In the genomic region with DNA sequence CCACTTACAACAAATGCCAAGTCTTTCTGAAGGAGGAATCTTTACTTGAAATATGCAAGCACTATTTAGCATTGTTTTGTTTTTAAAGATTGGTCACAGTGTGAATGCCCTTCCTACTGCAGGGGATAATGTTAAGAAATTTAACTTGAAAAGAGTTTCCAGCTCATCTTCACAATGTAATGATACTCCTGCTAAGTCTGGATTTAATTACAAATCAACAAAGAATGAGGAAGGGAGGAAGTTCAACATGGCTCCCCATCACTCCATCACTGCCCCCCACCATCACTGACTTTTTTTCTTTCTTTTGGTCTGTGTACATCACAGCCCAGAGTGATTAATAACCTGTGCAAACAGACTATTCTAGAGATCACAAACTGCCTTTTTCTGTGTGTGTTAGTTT, we compare ENCODE assay signal across 36 cellular contexts. TPM values are rescaled to one million over a fixed set of nuclear protein-coding genes. Genes with fewer than 3 reads are reported as not detected.
A peak's percentile ranks its signal among the peaks of the same experiment; 100 is the strongest.
DNase-seq lines count a peak whose midpoint lies in the region; ATAC-seq, FAIRE-seq and TF ChIP-seq lines count a peak whose summit lies in the region.
"Had no signal": no experiment of that assay in that cellular context is flagged by ENCODE, and none has a peak within 500 bp of the region (broad histone marks: within the 10 kb centered on the region; RNA-seq: fewer than 3 reads in every experiment).

No MANE protein-coding gene starts in this region.

- DNase-seq in AG20443 (ENCODE audit: low spot score) (peak; percentile 22), H1 (ENCODE audit: low read depth in 1 of 2, low spot score in 2 of 2) (no peak), mesenchymal stem cell (no peak), left lung (no peak), NCI-H82 (lab: John Stamatoyannopoulos, UW) (no peak), GDM1 (lab: John Stamatoyannopoulos, UW) (no peak), left ventricle myocardium inferior (no peak)
- DNase-seq: activated CD4-positive, alpha-beta memory T cell treated with anti-CD3 and anti-CD28 coated beads for 36 hours; activated CD4-positive, CD25-positive, alpha-beta regulatory T cell treated with anti-CD3 and anti-CD28 coated beads, Interleukin-2, amount 50 U/mL, for 72 hours; activated CD8-positive, alpha-beta memory T cell treated with anti-CD3 and anti-CD28 coated beads, Interleukin-2, amount 50 U/mL, for 4 hours; activated naive CD4-positive, alpha-beta T cell treated with anti-CD3 and anti-CD28 coated beads, Interleukin-2, amount 50 U/mL, for 16 hours; BE2C; CD8-positive, alpha-beta memory T cell; colonic mucosa; DMS153; effector memory CD4-positive, alpha-beta T cell; naive thymus-derived CD4-positive, alpha-beta T cell; NCI-H1105 treated with DMSO at 0.1 percent for 48 hours; NCI-H2029 treated with DMSO at 0.1 percent for 48 hours; NCI-H226; NCI-H69; RPMI8226; SK-N-SH; small intestine; stimulated activated CD4-positive, alpha-beta T cell treated with anti-CD3 and anti-CD28 coated beads, Interleukin-1b, Interleukin-23, amount 100 ng/mL, for 48 hours had no signal

- CTCF ChIA-PET in H1 (lab: Charles Lee; ENCODE audit: partially characterized antibody), result interaction anchor here (1.5 kb wide), 2 partner anchors 57 to 79 kb away, joined by 5 to 6 read pairs; no protein-coding TSS in a partner anchor

- H2AK5ac ChIP-seq in H1 (ENCODE audit: low read depth, low read length) (no peak overlapping the region), mesenchymal stem cell (ENCODE audit: low read length, severe bottlenecking) (no peak overlapping the region)

- no peak overlapping the region for H3K4me2 ChIP-seq in H1 (ENCODE audit: insufficient read depth in 1 of 2, low read depth in 2 of 2, low read length in 2 of 2)
- no peak overlapping the region for H3K4me2 ChIP-seq in mesenchymal stem cell (ENCODE audit: low read length, poor library complexity, severe bottlenecking)
- H3K4me2 ChIP-seq: SK-N-SH had no signal

- no peak for TF ChIP-seq CTCF in H1 (IDR thresholded peaks at IDR 0.05; ENCODE audit: control extremely low read depth in 1 of 3, insufficient read depth in 1 of 3, low read depth in 1 of 3, low read length in 3 of 3)
- TF ChIP-seq CTCF in left lung (IDR thresholded peaks at IDR 0.05), result no peak
- TF ChIP-seq CTCF in left ventricle myocardium inferior (IDR thresholded peaks at IDR 0.05; ENCODE audit: borderline replicate concordance), result no peak

- H2BK20ac ChIP-seq in H1 (ENCODE audit: low read length), result no peak overlapping the region

- H3K27me3 ChIP-seq in HUES48 (ENCODE audit: control insufficient read depth, insufficient read depth, low read length), result no peaks in the 10 kb centered on the region
- H3K27me3 ChIP-seq in H1 (replicated peaks in 1 of 4; ENCODE audit: control insufficient read depth in 3 of 4, extremely low read depth in 1 of 4, insufficient read depth in 3 of 4, low read length in 3 of 4), result no peaks in the 10 kb centered on the region
- no peaks in the 10 kb centered on the region for H3K27me3 ChIP-seq in mesenchymal stem cell (ENCODE audit: control insufficient read depth in 1 of 2, insufficient read depth in 1 of 2, low read length in 2 of 2)
- H3K27me3 ChIP-seq in left lung, result no peaks in the 10 kb centered on the region
- H3K27me3 ChIP-seq in left ventricle myocardium inferior (ENCODE audit: low read depth), result no peaks in the 10 kb centered on the region
- H3K27me3 ChIP-seq: BE2C, colonic mucosa, tibial nerve had no signal

- H3K79me1 ChIP-seq in H1 (ENCODE audit: low read depth, low read length) (no peaks in the 10 kb centered on the region), mesenchymal stem cell (replicated peaks; ENCODE audit: low read length, poor library complexity, severe bottlenecking) (no peaks in the 10 kb centered on the region)

- H2BK120ac ChIP-seq in H1 (replicated peaks; ENCODE audit: low read depth, low read length) (no peak overlapping the region), mesenchymal stem cell (ENCODE audit: low read depth, low read length) (no peak overlapping the region)

- H3K9me3 ChIP-seq in HUES48 (ENCODE audit: control insufficient read depth, insufficient read depth, low read length), result no peaks in the 10 kb centered on the region
- no peaks in the 10 kb centered on the region for H3K9me3 ChIP-seq in H1 (ENCODE audit: insufficient read depth in 2 of 2, low read depth in 1 of 2, low read length in 1 of 2)
- no peaks in the 10 kb centered on the region for H3K9me3 ChIP-seq in mesenchymal stem cell (ENCODE audit: control insufficient read depth, low read length)
- H3K9me3 ChIP-seq in left lung, result no peaks in the 10 kb centered on the region
- no peaks in the 10 kb centered on the region for H3K9me3 ChIP-seq in left ventricle myocardium inferior (replicated peaks)
- H3K9me3 ChIP-seq: BE2C, colonic mucosa, SK-N-SH, tibial nerve had no signal

- no peak overlapping the region for H4K5ac ChIP-seq in H1 (ENCODE audit: insufficient read length, low read depth, low read length)

- H4K8ac ChIP-seq in H1 (ENCODE audit: extremely low read depth, insufficient read depth, low read length) (no peak overlapping the region), mesenchymal stem cell (ENCODE audit: low read length) (no peak overlapping the region)

- H3K4me3 ChIP-seq in HUES48 (ENCODE audit: low read depth, low read length) (no peak overlapping the region; the same call in 1 of the 2 replicates), H1 (ENCODE audit: extremely low read depth in 1 of 4, insufficient read depth in 2 of 4, low read depth in 3 of 4, low read length in 4 of 4) (no peak overlapping the region), mesenchymal stem cell (ENCODE audit: insufficient read depth in 1 of 2, low read depth in 1 of 2, low read length in 2 of 2) (no peak overlapping the region), left lung (no peak overlapping the region), left ventricle myocardium inferior (no peak overlapping the region)
- H3K4me3 ChIP-seq: colonic mucosa, K562, tibial nerve had no signal

- H3K9ac ChIP-seq in HUES48 (ENCODE audit: low read depth, low read length) (no peak overlapping the region), H1 (replicated peaks in 1 of 4; ENCODE audit: extremely low read depth in 1 of 4, low read depth in 3 of 4, low read length in 3 of 4) (no peak overlapping the region), mesenchymal stem cell (ENCODE audit: low read length) (peak overlapping the region; percentile 31)
- H3K9ac ChIP-seq: SK-N-SH had no signal

- no peak overlapping the region for H3K23ac ChIP-seq in H1 (ENCODE audit: insufficient read length)
- no peak overlapping the region for H3K23ac ChIP-seq in mesenchymal stem cell (ENCODE audit: low read length in 2 of 2)

- H2AFZ ChIP-seq in H1 (ENCODE audit: low read length) (no peak overlapping the region), mesenchymal stem cell (ENCODE audit: low read depth, low read length) (no peak overlapping the region)

- no peak overlapping the region for H3K56ac ChIP-seq in H1 (replicated peaks; ENCODE audit: insufficient read length, low read depth, low read length)

- H2BK15ac ChIP-seq in H1 (ENCODE audit: low read length) (no peak overlapping the region), mesenchymal stem cell (ENCODE audit: low read depth, poor library complexity, severe bottlenecking) (no peak overlapping the region)

- no peak for FAIRE-seq in H1 (lab: Jason Lieb, UNC)
- FAIRE-seq: A204.1, bronchial epithelial cell, frontal cortex, G401.6, GM18507, K562, small intestine, TTC549 had no signal

- no peaks in the 10 kb centered on the region for H4K20me1 ChIP-seq in H1 (replicated peaks in 1 of 2; ENCODE audit: control insufficient read depth in 1 of 2, insufficient read depth in 2 of 2, low read length in 2 of 2)

- POLR2A ChIA-PET in H1 (lab: Charles Lee; ENCODE audit: partially characterized antibody), result interaction anchor here (0.5 kb wide), 1 partner anchor 179 kb away, joined by 3 read pairs; no protein-coding TSS in a partner anchor

- peaks cover 36% of the 10 kb centered on the region for H3K4me1 ChIP-seq in HUES48 (ENCODE audit: control insufficient read depth, insufficient read depth, low read length)
- H3K4me1 ChIP-seq in H1 (replicated peaks in 1 of 4; ENCODE audit: control insufficient read depth in 3 of 4, insufficient read depth in 4 of 4, low read length in 3 of 4), result peaks cover 0 to 5% (median 3%) of the 10 kb centered on the region in 4 experiments; a peak in 3 of 7 replicates
- peaks cover 2% of the 10 kb centered on the region for H3K4me1 ChIP-seq in mesenchymal stem cell (ENCODE audit: control insufficient read depth, insufficient read depth, low read depth, low read length)
- no peaks in the 10 kb centered on the region for H3K4me1 ChIP-seq in left lung
- no peaks in the 10 kb centered on the region for H3K4me1 ChIP-seq in left ventricle myocardium inferior
- H3K4me1 ChIP-seq: BE2C, tibial nerve had no signal

- H4K91ac ChIP-seq in H1 (replicated peaks; ENCODE audit: insufficient read length, low read length) (no peak overlapping the region), mesenchymal stem cell (ENCODE audit: low read length) (no peak overlapping the region)

- no peak for TF ChIP-seq POLR2A in H1 (IDR thresholded peaks at IDR 0.05; ENCODE audit: control extremely low read depth in 1 of 2, low read depth in 2 of 2, low read length in 2 of 2)

- no peak for TF ChIP-seq RAD21 in H1 (IDR thresholded peaks at IDR 0.05 in 1 of 2, conservative IDR thresholded peaks at IDR 0.05 in 1 of 2; ENCODE audit: low read depth in 2 of 2, low read length in 2 of 2)

- H3K27ac ChIP-seq in HUES48 (ENCODE audit: low read depth, low read length) (peak overlapping the region; percentile 80), H1 (ENCODE audit: low read depth, low read length) (no peak overlapping the region), mesenchymal stem cell (ENCODE audit: low read length, poor library complexity, severe bottlenecking) (no peak overlapping the region), left lung (no peak overlapping the region), left ventricle myocardium inferior (replicated peaks) (no peak overlapping the region)
- H3K27ac ChIP-seq: colonic mucosa, tibial nerve had no signal

- no peak for ATAC-seq in left lung
- ATAC-seq: activated T-helper 17 cell treated with anti-CD3 and anti-CD28 coated beads, Interleukin-2, amount 50 U/mL, for 72 hours; K562; left lobe of liver; naive thymus-derived CD4-positive, alpha-beta T cell had no signal

- H3K23me2 ChIP-seq in H1 (ENCODE audit: low read depth, low read length), result no peaks in the 10 kb centered on the region

- H3K36me3 ChIP-seq in HUES48 (ENCODE audit: control insufficient read depth, insufficient read depth, low read length) (no peaks in the 10 kb centered on the region), H1 (ENCODE audit: control insufficient read depth in 2 of 4, insufficient read depth in 4 of 4, low read length in 3 of 4) (no peaks in the 10 kb centered on the region), mesenchymal stem cell (ENCODE audit: control insufficient read depth in 1 of 2, insufficient read depth in 2 of 2, low read depth in 1 of 2, low read length in 2 of 2) (peaks cover 0 to 27% of the 10 kb centered on the region in 2 experiments), left lung (no peaks in the 10 kb centered on the region), left ventricle myocardium inferior (no peaks in the 10 kb centered on the region)
- H3K36me3 ChIP-seq: BE2C, colonic mucosa, tibial nerve had no signal

- intact Hi-C loops in left lung (cut with DNase I), result no loop called here
- intact Hi-C loops in left ventricle myocardium inferior (cut with micrococcal nuclease), result no loop called here

- H2BK5ac ChIP-seq in H1 (ENCODE audit: low read depth, low read length) (no peak overlapping the region), mesenchymal stem cell (ENCODE audit: low read depth, low read length, poor library complexity, severe bottlenecking) (no peak overlapping the region)

- no peak overlapping the region for H3K4ac ChIP-seq in H1 (replicated peaks; ENCODE audit: insufficient read length, low read depth, low read length)
- no peak overlapping the region for H3K4ac ChIP-seq in mesenchymal stem cell (ENCODE audit: low read depth in 1 of 2, low read length in 2 of 2)

- no peak for TF ChIP-seq EP300 in H1 (IDR thresholded peaks at IDR 0.05; ENCODE audit: borderline replicate concordance in 1 of 2, low read depth in 2 of 2, low read length in 2 of 2)

- H3K18ac ChIP-seq in H1 (ENCODE audit: extremely low read depth, low read length) (no peak overlapping the region), mesenchymal stem cell (ENCODE audit: low read depth in 1 of 2, low read length in 2 of 2) (no peak overlapping the region)

- H2BK12ac ChIP-seq in H1 (ENCODE audit: low read depth, low read length), result no peak overlapping the region; the same call in 1 of the 2 replicates
- no peak overlapping the region for H2BK12ac ChIP-seq in mesenchymal stem cell (ENCODE audit: low read length in 2 of 2)

- H3K14ac ChIP-seq in H1 (ENCODE audit: insufficient read length) (no peak overlapping the region), mesenchymal stem cell (ENCODE audit: low read length in 2 of 2) (no peak overlapping the region)

- no peaks in the 10 kb centered on the region for H3K79me2 ChIP-seq in H1 (ENCODE audit: control insufficient read depth in 1 of 2, insufficient read depth in 2 of 2, low read length in 2 of 2)

RNA-seq across cellular contexts. Expression of a gene that starts 48.0 kb away (rescaled TPM):
- total RNA-seq in H1 (2021; fragmentation: NEBNext Ultra II Directional; extraction: Animal tissue kit (Norgen Biotek cat#: 25700)), result 5.1 and 5.7 TPM in 2 replicates
- 1.3 and 1.4 TPM in 2 replicates for polyA plus RNA-seq in H1 (2011; rRNA removed)
- polyA plus RNA-seq in H1 (2011; cell fraction: cytosol; rRNA removed), result 1.6 TPM
- 4.4 TPM for polyA plus RNA-seq in H1 (2011; cell fraction: nucleus; rRNA removed)
- polyA plus RNA-seq in H1 (2012, experiment 1 of 2), result 1.4 to 3.3 TPM (median 2.1 TPM) in 4 replicates
- polyA plus RNA-seq in H1 (2012, experiment 2 of 2), result 0.41 TPM
- 2.7 TPM for polyA plus RNA-seq in H1 (2013, experiment 1 of 2)
- polyA plus RNA-seq in H1 (2013, experiment 2 of 2), result 2.7 TPM
- polyA minus RNA-seq in H1 (2011; rRNA and poly(A)+ RNA removed), result 4.3 and 6.1 TPM in 2 replicates
- polyA minus RNA-seq in H1 (2011; cell fraction: cytosol; rRNA and poly(A)+ RNA removed), result 2.6 TPM
- 12.3 TPM for polyA minus RNA-seq in H1 (2011; cell fraction: nucleus; rRNA and poly(A)+ RNA removed)
- polyA plus RNA-seq in mesenchymal stem cell (2013, experiment 1 of 2), result 2.6 TPM
- 2.3 TPM for polyA plus RNA-seq in mesenchymal stem cell (2013, experiment 2 of 2)
- 1 to 10 TPM; 4.0 to 4.5 TPM for total RNA-seq in left lung
- total RNA-seq in left ventricle myocardium inferior, result 1.1 TPM
- polyA plus RNA-seq: CD8-positive, alpha-beta memory T cell; naive thymus-derived CD4-positive, alpha-beta T cell had no signal
